In genomic region chr3:122515020-122515468, GRCh38 we compare ENCODE assay signal across 8 cellular contexts. TPM values are rescaled to one million over a fixed set of nuclear protein-coding genes. Genes with fewer than 3 reads are reported as not detected.
DNase-seq lines count a peak whose midpoint lies in the region; ATAC-seq and TF ChIP-seq lines count a peak whose summit lies in the region.

No MANE protein-coding gene starts in this region.

- ATAC-seq in heart right ventricle (no peak), left cardiac atrium (no peak), HG03469 (IDR thresholded peaks at IDR 0.05; ENCODE audit: unreplicated experiment) (no peak), sciatic nerve (no peak)

- intact Hi-C loops in heart right ventricle (cut with DNase I) (loop anchor here in 1 of 10 donors (10.0 kb wide), 1 partner anchor 60 kb away; no protein-coding TSS in a partner anchor), left cardiac atrium (cut with DNase I) (no loop called here), MCF 10A (cut with micrococcal nuclease) (loop anchor here (2.0 kb wide), 2 partner anchors 50 to 56 kb away; partner anchors contain the start of genes DTX3L and PARP9), sciatic nerve (cut with DNase I) (no loop called here)

- H3K27ac Mint-ChIP-seq in MCF 10A (ENCODE audit: low read depth, unreplicated experiment): peak overlapping the region; percentile 84

- no TSS peak for BruUV-seq in MCF 10A (replicated peaks; lab: Mats Ljungman, UMichigan)

- peaks cover 28% of the 10 kb centered on the region for H3K4me1 Mint-ChIP-seq in MCF 10A (ENCODE audit: insufficient read depth, unreplicated experiment)

- peaks cover 0 to 3% (median 0%) of the 10 kb centered on the region in 11 donors for H3K9me3 ChIP-seq in heart right ventricle
- no peaks in the 10 kb centered on the region for H3K9me3 ChIP-seq in mesodermal cell (ENCODE audit: control insufficient read depth, low read length)

- DNase-seq in heart right ventricle (no peak), left cardiac atrium (no peak), MCF 10A (ENCODE audit: unreplicated experiment) (no peak), GM10266 (ENCODE audit: extremely low spot score) (no peak), retina (no peak), sciatic nerve (ENCODE audit: low spot score) (no peak)

- no peaks in the 10 kb centered on the region for H3K36me3 ChIP-seq in heart right ventricle
- peaks cover 6% of the 10 kb centered on the region for H3K36me3 ChIP-seq in mesodermal cell (ENCODE audit: control insufficient read depth, insufficient read depth, low read length)

- POLR2A ChIA-PET in MCF 10A (lab: Yijun Ruan, JAX): interaction anchor here (0.5 to 10.6 kb wide), 21 partner anchors 10 to 1090 kb away, joined by 3 to 144 read pairs (median 4); partner anchors contain the start of genes DTX3L, FAM162A, HSPBAP1 and MIX23

- H3K36me3 Mint-ChIP-seq in MCF 10A (ENCODE audit: insufficient read depth, unreplicated experiment): peaks cover 6% of the 10 kb centered on the region

- H3K4me3 ChIP-seq in heart right ventricle (peak overlapping the region; percentile 62 to 93 (median 86)), mesodermal cell (ENCODE audit: extremely low read depth, insufficient read depth, low read length, poor library complexity, severe bottlenecking) (peak overlapping the region; percentile 71)

- H3K27me3 Mint-ChIP-seq in MCF 10A (ENCODE audit: insufficient read depth, unreplicated experiment): no peaks in the 10 kb centered on the region

- peak overlapping the region; percentile 81 for H3K4me3 Mint-ChIP-seq in MCF 10A (ENCODE audit: unreplicated experiment)

- no peaks in the 10 kb centered on the region for H3K9me3 Mint-ChIP-seq in MCF 10A (ENCODE audit: unreplicated experiment)

- H3K4me1 ChIP-seq in heart right ventricle: peaks cover 0 to 35% (median 30%) of the 10 kb centered on the region in 9 donors
- H3K4me1 ChIP-seq in mesodermal cell (ENCODE audit: control insufficient read depth, insufficient read depth, low read length, poor library complexity, severe bottlenecking): peaks cover 7% of the 10 kb centered on the region

- H3K27me3 ChIP-seq in heart right ventricle: no peaks in the 10 kb centered on the region

- TF ChIP-seq CTCF in heart right ventricle (IDR thresholded peaks at IDR 0.05): no peak
- TF ChIP-seq CTCF in MCF 10A (IDR thresholded peaks at IDR 0.05; ENCODE audit: unreplicated experiment): no peak
- no peak for TF ChIP-seq CTCF in GM10266 (IDR thresholded peaks at IDR 0.05; ENCODE audit: control insufficient read depth, insufficient read depth, low read depth, missing control alignments)

- peak overlapping the region in 8 of 10 donors; percentile 95 to 99 (median 96) for H3K27ac ChIP-seq in heart right ventricle
- peak overlapping the region; percentile 97 for H3K27ac ChIP-seq in mesodermal cell (ENCODE audit: low read depth, low read length, severe bottlenecking)

- WGBS in heart right ventricle, 2 donors: 34 to 36% methylated on average over 19 of the region's 19 CpGs
- WGBS in mesodermal cell (ENCODE audit: insufficient coverage in 2 of 2), 2 experiments: 27 to 39% methylated on average over 12 to 16 of the region's 19 CpGs

- CTCF ChIA-PET in MCF 10A (lab: Yijun Ruan, JAX): interaction anchor here (0.5 to 1.9 kb wide), 4 partner anchors 17 to 57 kb away, joined by 3 to 8 read pairs (median 4); no protein-coding TSS in a partner anchor

RNA-seq across cellular contexts. Expression of gene KPNA1, which starts 0.3 kb away (rescaled TPM):
- 100 to 1,000 TPM in 3 of 10 donors, 10 to 100 TPM in 7; 71.0 to 121 (median 86.9) TPM for total RNA-seq in heart right ventricle
- polyA plus RNA-seq in heart right ventricle: 10 to 100 TPM; 14.5 to 14.8 TPM
- 10 to 100 TPM; 44.3 to 63.4 TPM for total RNA-seq in left cardiac atrium
- total RNA-seq in MCF 10A (2022): 101 and 104 TPM in 2 replicates
- 84.0 TPM for polyA plus RNA-seq in mesodermal cell (2013, experiment 1 of 2)
- polyA plus RNA-seq in mesodermal cell (2013, experiment 2 of 2): 76.6 TPM
- 68.7 TPM for total RNA-seq in sciatic nerve

RNA-seq across cellular contexts. Expression of gene PARP9, which starts 49.1 kb away (rescaled TPM):
- total RNA-seq in heart right ventricle: 10 to 100 TPM in 9 of 10 donors, 1 to 10 TPM in 1; 9.1 to 60.4 (median 15.2) TPM
- polyA plus RNA-seq in heart right ventricle: 10 to 100 TPM in 1 of 2 donors, 1 to 10 TPM in 1; 7.1 to 18.1 TPM
- total RNA-seq in left cardiac atrium: 10 to 100 TPM; 16.8 to 27.0 TPM
- total RNA-seq in MCF 10A (2022): 6.3 and 11.9 TPM in 2 replicates
- 1.5 TPM for polyA plus RNA-seq in mesodermal cell (2013, experiment 1 of 2)
- 1.3 TPM for polyA plus RNA-seq in mesodermal cell (2013, experiment 2 of 2)
- 33.9 TPM for total RNA-seq in sciatic nerve

RNA-seq across cellular contexts. Expression of gene DTX3L, which starts 49.1 kb away (rescaled TPM):
- total RNA-seq in heart right ventricle: 10 to 100 TPM in 6 of 10 donors, 1 to 10 TPM in 4; 8.0 to 61.1 (median 14.4) TPM
- polyA plus RNA-seq in heart right ventricle: 1 to 10 TPM; 3.2 to 7.4 TPM
- 10 to 100 TPM; 13.6 to 25.0 TPM for total RNA-seq in left cardiac atrium
- 19.0 and 19.1 TPM in 2 replicates for total RNA-seq in MCF 10A (2022)
- 1.6 TPM for polyA plus RNA-seq in mesodermal cell (2013, experiment 1 of 2)
- 1.6 TPM for polyA plus RNA-seq in mesodermal cell (2013, experiment 2 of 2)
- total RNA-seq in sciatic nerve: 31.5 TPM
